Comparison of ENCODE assay signal across 27 cellular contexts in the genomic region with DNA sequence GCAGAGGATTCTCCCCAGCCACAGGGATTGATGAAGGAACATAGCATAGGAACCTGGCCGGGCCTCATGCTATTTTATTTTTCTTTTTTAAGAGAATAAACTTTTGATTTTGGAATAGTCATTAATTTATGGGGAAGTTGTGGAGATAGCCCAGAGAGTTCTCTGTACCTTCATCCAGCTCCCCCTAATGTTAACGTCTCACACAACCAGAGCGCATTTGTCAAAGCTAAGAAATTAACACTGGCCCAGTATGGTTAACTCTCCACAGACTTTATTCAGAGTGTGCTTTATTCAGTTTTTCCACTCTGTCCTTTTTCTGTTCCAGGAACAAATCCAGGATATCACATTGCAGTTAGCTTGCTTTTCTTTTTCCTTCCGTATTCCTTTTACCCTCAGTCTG.
"Had no signal": no experiment of that assay in that cellular context is flagged by ENCODE, and none has a peak within 500 bp of the region (broad histone marks: within the 10 kb centered on the region; RNA-seq: fewer than 3 reads in every experiment).

No MANE protein-coding gene starts in this region.

- DNase-seq: naive thymus-derived CD4-positive, alpha-beta T cell; natural killer cell; occipital lobe; pancreas; retina; right cardiac atrium; right lobe of liver; sigmoid colon; small intestine; stimulated activated CD4-positive, alpha-beta T cell treated with anti-CD3 and anti-CD28 coated beads, Interleukin-15, amount 100 ng/mL, for 24 hours; stimulated activated CD4-positive, alpha-beta T cell treated with anti-CD3 and anti-CD28 coated beads, Interleukin-2, amount 100 ng/mL, for 24 hours; stimulated activated CD4-positive, alpha-beta T cell treated with anti-CD3 and anti-CD28 coated beads, Interleukin-2, amount 100 ng/mL, for 48 hours; stimulated activated CD4-positive, alpha-beta T cell treated with anti-CD3 and anti-CD28 coated beads, Interleukin-4, amount 100 ng/mL, for 24 hours; stimulated activated naive CD4-positive, alpha-beta T cell; stimulated activated naive CD8-positive, alpha-beta T cell treated with anti-CD3 and anti-CD28 coated beads, Interleukin-15, amount 100 ng/mL, for 72 hours; stimulated activated naive CD8-positive, alpha-beta T cell treated with anti-CD3 and anti-CD28 coated beads, Interleukin-15, Interleukin-2, amounts not matched to agents 100 U/mL and 50 U/mL, for 24 hours; testis; tibial artery; transverse colon; upper lobe of right lung; uterus had no signal

- H3K36me3 Mint-ChIP-seq: natural killer cell; neural progenitor cell; stimulated activated memory B cell treated with anti-CD40 and anti-IgM and Interleukin-4, amounts not matched to agents 10 μg/mL and 1 μg/mL and 100 μg/mL, for 72 hours; type B pancreatic cell had no signal

- H3K4me3 Mint-ChIP-seq: naive thymus-derived CD4-positive, alpha-beta T cell; natural killer cell; nephron; neural progenitor cell; stimulated activated memory B cell treated with anti-CD40 and anti-IgM and Interleukin-4, amounts not matched to agents 10 μg/mL and 1 μg/mL and 100 μg/mL, for 72 hours; stimulated activated naive CD8-positive, alpha-beta T cell treated with anti-CD3 and anti-CD28 coated beads, Interleukin-15, amount 100 ng/mL, for 72 hours; type B pancreatic cell had no signal

- H3K27ac ChIP-seq: neural progenitor cell, pancreas, prostate gland, right lobe of liver, sigmoid colon, suprapubic skin, testis, tibial artery, transverse colon, upper lobe of right lung, uterus had no signal

- H3K9me3 Mint-ChIP-seq: natural killer cell; stimulated activated memory B cell treated with anti-CD40 and anti-IgM and Interleukin-4, amounts not matched to agents 10 μg/mL and 1 μg/mL and 100 μg/mL, for 72 hours had no signal

- H3K36me3 ChIP-seq: neural progenitor cell, pancreas, prostate gland, right lobe of liver, sigmoid colon, suprapubic skin, tibial artery, transverse colon, upper lobe of right lung, uterus had no signal

- H3K27me3 ChIP-seq: neural progenitor cell, pancreas, right lobe of liver, sigmoid colon, suprapubic skin, testis, tibial artery, transverse colon, upper lobe of right lung, uterus had no signal

- H3K4me1 Mint-ChIP-seq: natural killer cell, nephron, neural progenitor cell had no signal

- H3K27ac Mint-ChIP-seq: natural killer cell; nephron; neural progenitor cell; stimulated activated memory B cell treated with anti-CD40 and anti-IgM and Interleukin-4, amounts not matched to agents 10 μg/mL and 1 μg/mL and 100 μg/mL, for 72 hours; stimulated activated naive CD8-positive, alpha-beta T cell treated with anti-CD3 and anti-CD28 coated beads, Interleukin-15, amount 100 ng/mL, for 72 hours; type B pancreatic cell had no signal

- H3K9me3 ChIP-seq: pancreas, prostate gland, right lobe of liver, suprapubic skin, testis, tibial artery, transverse colon, upper lobe of right lung, uterus had no signal

- ATAC-seq: naive thymus-derived CD4-positive, alpha-beta T cell; natural killer cell; pancreas; right cardiac atrium; right lobe of liver; stimulated activated memory B cell treated with anti-CD40 and anti-IgM and Interleukin-4, amounts not matched to agents 10 μg/mL and 1 μg/mL and 100 μg/mL, for 72 hours; stimulated activated naive CD8-positive, alpha-beta T cell treated with anti-CD3 and anti-CD28 coated beads, Interleukin-15, amount 100 ng/mL, for 72 hours; stimulated activated naive CD8-positive, alpha-beta T cell treated with anti-CD3 and anti-CD28 coated beads, Interleukin-15, Interleukin-2, amounts not matched to agents 100 U/mL and 50 U/mL, for 24 hours; upper lobe of right lung had no signal

- H3K4me1 ChIP-seq: neural progenitor cell, pancreas, prostate gland, right lobe of liver, sigmoid colon, suprapubic skin, testis, tibial artery, transverse colon, upper lobe of right lung, uterus had no signal

- H3K4me2 ChIP-seq: neural progenitor cell had no signal

- H3K9ac ChIP-seq: neural progenitor cell had no signal

- H2AFZ ChIP-seq: neural progenitor cell had no signal

- H3K4me3 ChIP-seq: neural progenitor cell, pancreas, prostate gland, right lobe of liver, sigmoid colon, suprapubic skin, testis, tibial artery, transverse colon, upper lobe of right lung, uterus had no signal
